Comparison of ENCODE assay signal across 6 cellular contexts in genomic region chr1:161513448-161513780, GRCh38. TPM values are rescaled to one million over a fixed set of nuclear protein-coding genes. Genes with fewer than 3 reads are reported as not detected.
"Had no signal": no experiment of that assay in that cellular context is flagged by ENCODE, and none has a peak within 500 bp of the region (broad histone marks: within the 10 kb centered on the region; RNA-seq: fewer than 3 reads in every experiment).

No MANE protein-coding gene starts in this region.

RNA-seq across cellular contexts. Expression of gene FCGR2A, which starts 8.2 kb away (rescaled TPM):
- total RNA-seq: activated T-helper 17 cell treated with anti-CD3 and anti-CD28 coated beads, Interleukin-2, amount 50 U/mL, for 72 hours; endodermal cell; epithelial cell of proximal tubule; T-helper 1 cell treated with Interleukin-12 subunit alpha and Interleukin-12 subunit beta and Interleukin-4 antibody, amounts not matched to agents 30 ng/mL and 1 ng/mL, for 36 hours had no signal

RNA-seq across cellular contexts. Expression of gene HSPA6, which starts 10.9 kb away (rescaled TPM):
- total RNA-seq: endodermal cell had no signal

RNA-seq across cellular contexts. Expression of gene FCGR3A, which starts 36.2 kb away (rescaled TPM):
- total RNA-seq: activated T-helper 17 cell treated with anti-CD3 and anti-CD28 coated beads, Interleukin-2, amount 50 U/mL, for 72 hours; dermis microvascular lymphatic vessel endothelial cell; endodermal cell; epithelial cell of proximal tubule; T-helper 1 cell treated with Interleukin-12 subunit alpha and Interleukin-12 subunit beta and Interleukin-4 antibody, amounts not matched to agents 30 ng/mL and 1 ng/mL, for 36 hours had no signal
- polyA plus RNA-seq: keratinocyte had no signal
